Comparison of ENCODE assay signal across 9 cellular contexts in the genomic region with DNA sequence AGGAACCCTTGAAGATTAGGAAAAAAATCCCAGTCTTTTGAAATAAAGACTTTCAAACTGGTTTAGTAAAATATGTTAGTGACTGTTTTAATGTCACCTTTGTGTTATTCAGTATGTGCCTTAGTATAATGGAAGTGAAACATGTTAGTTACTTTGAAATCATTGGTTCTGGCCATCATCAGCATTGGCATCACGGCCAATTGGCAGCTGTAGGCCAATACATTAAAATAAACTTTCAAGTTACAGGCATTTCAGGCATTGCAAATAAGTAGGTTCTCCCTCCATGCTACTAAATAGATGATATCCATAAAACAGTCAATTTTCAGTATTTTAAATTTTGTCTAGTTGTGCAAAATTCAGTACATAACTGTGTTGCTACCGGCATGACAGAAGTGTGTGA. TPM values are rescaled to one million over a fixed set of nuclear protein-coding genes. Genes with fewer than 3 reads are reported as not detected.
A peak's percentile ranks its signal among the peaks of the same experiment; 100 is the strongest.
DNase-seq lines count a peak whose midpoint lies in the region; FAIRE-seq and TF ChIP-seq lines count a peak whose summit lies in the region.
"Had no signal": no experiment of that assay in that cellular context is flagged by ENCODE, and none has a peak within 500 bp of the region (broad histone marks: within the 10 kb centered on the region; RNA-seq: fewer than 3 reads in every experiment).

No MANE protein-coding gene starts in this region.

- no peaks in the 10 kb centered on the region for H3K9me2 ChIP-seq in DOHH2 (replicated peaks; ENCODE audit: control insufficient read depth, low read length)

- BruUV-seq in endothelial cell of umbilical vein (replicated peaks; lab: Mats Ljungman, UMichigan) = TSS peak; percentile 2

- H3K27me3 Mint-ChIP-seq in progenitor cell of endocrine pancreas = no peaks in the 10 kb centered on the region

- POLR2A ChIA-PET in RWPE1 (lab: Yijun Ruan, JAX; ENCODE audit: low non-redundant PET) = interaction anchor here (0.7 kb wide), 1 partner anchor 277 kb away, joined by 3 read pairs; no protein-coding TSS in a partner anchor
- POLR2A ChIA-PET in endothelial cell of umbilical vein (lab: Charles Lee) = no interaction called here

- H3K4me3 ChIP-seq in DOHH2 (ENCODE audit: low read length) (peak overlapping the region; percentile 89), endothelial cell of umbilical vein (replicated peaks in 1 of 3; ENCODE audit: insufficient read depth in 1 of 3, low read depth in 1 of 3, low read length in 3 of 3) (peak overlapping the region in 2 of 3 experiments; percentile 60 to 88)

- DNase-seq in RWPE1 (ENCODE audit: low spot score) (no peak), endothelial cell of umbilical vein (ENCODE audit: low read depth, low spot score) (no peak), progenitor cell of endocrine pancreas (ENCODE audit: low spot score, unreplicated experiment) (no peak), NCI-H345 (lab: John Stamatoyannopoulos, UW) (no peak), GM19238 (ENCODE audit: insufficient read length, low spot score) (no peak), GM19240 (ENCODE audit: insufficient read length, low spot score) (no peak), activated gamma-delta T cell treated with Interleukin-2 at 50 U/mL for 16 hours (no peak)

- peak overlapping the region; percentile 87 for H3K4me2 ChIP-seq in DOHH2 (ENCODE audit: low read length)
- peak overlapping the region; percentile 93 for H3K4me2 ChIP-seq in endothelial cell of umbilical vein (ENCODE audit: insufficient read depth, low read length)

- peak overlapping the region; percentile 91 for H3K4me3 Mint-ChIP-seq in progenitor cell of endocrine pancreas (ENCODE audit: low read depth)

- H3K79me2 ChIP-seq in DOHH2 (ENCODE audit: control insufficient read depth, low read length) (peaks cover 70% of the 10 kb centered on the region), endothelial cell of umbilical vein (ENCODE audit: control insufficient read depth, insufficient read depth, low read length) (peaks cover 71% of the 10 kb centered on the region)

- CTCF ChIA-PET in RWPE1 (lab: Yijun Ruan, JAX) (no interaction called here), endothelial cell of umbilical vein (lab: Charles Lee) (interaction anchor here (1.6 to 3.1 kb wide), 2 partner anchors 67 to 164 kb away, joined by 4 to 8 read pairs; no protein-coding TSS in a partner anchor)

- no peak overlapping the region for H3K27ac ChIP-seq in DOHH2 (ENCODE audit: low read depth, low read length)
- peak overlapping the region; percentile 97 for H3K27ac ChIP-seq in RWPE1
- H3K27ac ChIP-seq in endothelial cell of umbilical vein (ENCODE audit: insufficient read depth, low read depth, low read length) = peak overlapping the region; percentile 84

- H4K20me1 ChIP-seq in DOHH2 (ENCODE audit: control insufficient read depth, insufficient read depth, low read depth, low read length) = peaks cover 9% of the 10 kb centered on the region; the same call in 1 of the 2 replicates
- H4K20me1 ChIP-seq in endothelial cell of umbilical vein (replicated peaks; ENCODE audit: control insufficient read depth, extremely low read depth, insufficient read depth, low read length) = no peaks in the 10 kb centered on the region

- H3K36me3 ChIP-seq in DOHH2 (ENCODE audit: control insufficient read depth, low read length) (peaks cover 37% of the 10 kb centered on the region), endothelial cell of umbilical vein (ENCODE audit: control insufficient read depth in 2 of 2, extremely low read depth in 1 of 2, insufficient read depth in 2 of 2, low read length in 2 of 2) (no peaks in the 10 kb centered on the region)

- intact Hi-C loops in endothelial cell of umbilical vein (cut with micrococcal nuclease) = no loop called here

- H2AFZ ChIP-seq in endothelial cell of umbilical vein (ENCODE audit: low read depth, low read length) = peak overlapping the region; percentile 80

- peak overlapping the region; percentile 70 for H3K9ac ChIP-seq in endothelial cell of umbilical vein (replicated peaks; ENCODE audit: extremely low read depth, insufficient read depth, low read length)

- dilution Hi-C loops in endothelial cell of umbilical vein (cut with MboI; ENCODE audit: extremely low pct_ligation_motif_present, low sequenced_read_pairs) = no loop called here

- H3K9me1 ChIP-seq in endothelial cell of umbilical vein (replicated peaks; ENCODE audit: control insufficient read depth, extremely low read depth, insufficient read depth, low read length) = no peaks in the 10 kb centered on the region

- TF ChIP-seq CTCF in DOHH2 (IDR thresholded peaks at IDR 0.05; ENCODE audit: low read depth, low read length, poor library complexity, severe bottlenecking) (no peak), RWPE1 (conservative IDR thresholded peaks at IDR 0.05; ENCODE audit: low read depth) (no peak), endothelial cell of umbilical vein (IDR thresholded peaks at IDR 0.05; ENCODE audit: extremely low read depth in 1 of 2, insufficient read depth in 1 of 2, low read depth in 1 of 2, low read length in 2 of 2) (no peak), progenitor cell of endocrine pancreas (IDR thresholded peaks at IDR 0.05; ENCODE audit: unreplicated experiment) (no peak)

- H3F3A ChIP-seq in DOHH2 (ENCODE audit: control insufficient read depth, insufficient read depth) = peaks cover 19% of the 10 kb centered on the region

- TF ChIP-seq POLR2A in endothelial cell of umbilical vein (IDR thresholded peaks at IDR 0.05; ENCODE audit: low read depth, low read length) = no peak

- H3K4me1 ChIP-seq in DOHH2 (ENCODE audit: control insufficient read depth, low read length) (peaks cover 37% of the 10 kb centered on the region), endothelial cell of umbilical vein (ENCODE audit: control insufficient read depth, extremely low read depth, insufficient read depth, low read length) (peaks cover 47% of the 10 kb centered on the region)

- H3K4me1 Mint-ChIP-seq in progenitor cell of endocrine pancreas (ENCODE audit: low read depth) = peaks cover 28% of the 10 kb centered on the region

- H3K36me3 Mint-ChIP-seq in progenitor cell of endocrine pancreas (ENCODE audit: insufficient read depth) = no peaks in the 10 kb centered on the region

- H3K27ac Mint-ChIP-seq in progenitor cell of endocrine pancreas = no peak overlapping the region

- H3K9me3 ChIP-seq in DOHH2 (ENCODE audit: control insufficient read depth, insufficient read depth, low read length) (no peaks in the 10 kb centered on the region), endothelial cell of umbilical vein (replicated peaks; ENCODE audit: control insufficient read depth, insufficient read depth, low read length) (no peaks in the 10 kb centered on the region)

- H3K27me3 ChIP-seq in DOHH2 (ENCODE audit: control insufficient read depth, low read length) (no peaks in the 10 kb centered on the region), endothelial cell of umbilical vein (ENCODE audit: control insufficient read depth in 2 of 2, insufficient read depth in 2 of 2, low read length in 2 of 2) (no peaks in the 10 kb centered on the region)

- no peak for FAIRE-seq in endothelial cell of umbilical vein (lab: Jason Lieb, UNC)
- FAIRE-seq: frontal cortex had no signal

- no peaks in the 10 kb centered on the region for H3K9me3 Mint-ChIP-seq in progenitor cell of endocrine pancreas (ENCODE audit: low read depth)

TF ChIP-seq in endothelial cell of umbilical vein, 7 proteins besides CTCF, POLR2A, EP300 and RAD21:
- TF ChIP-seq MYC (IDR thresholded peaks at IDR 0.05; ENCODE audit: low read depth, low read length) (no peak), EZH2 (IDR thresholded peaks at IDR 0.05; ENCODE audit: borderline replicate concordance, low read depth, low read length, severe bottlenecking) (no peak), MAX (IDR thresholded peaks at IDR 0.05; ENCODE audit: insufficient read depth, insufficient read length) (no peak), JUN (IDR thresholded peaks at IDR 0.05; ENCODE audit: borderline replicate concordance, insufficient read depth, insufficient read length, low read depth) (no peak)

RNA-seq across cellular contexts. Expression of gene MIER1, which starts 4.5 kb away (rescaled TPM):
- total RNA-seq in endothelial cell of umbilical vein = 36.8 and 38.5 TPM in 2 replicates
- polyA plus RNA-seq in endothelial cell of umbilical vein = 5.5 and 7.3 TPM in 2 replicates
- 8.9 and 10.0 TPM in 2 replicates for polyA plus RNA-seq in endothelial cell of umbilical vein (2011; cell fraction: cytosol; rRNA removed)
- polyA plus RNA-seq in endothelial cell of umbilical vein (2011; cell fraction: nucleus; rRNA removed) = 15.3 and 21.9 TPM in 2 replicates
- polyA plus RNA-seq in endothelial cell of umbilical vein (2012) = 19.8 and 25.9 TPM in 2 replicates
- polyA minus RNA-seq in endothelial cell of umbilical vein = 23.9 and 24.9 TPM in 2 replicates
- polyA minus RNA-seq in endothelial cell of umbilical vein (2011; cell fraction: cytosol; rRNA and poly(A)+ RNA removed) = 23.9 TPM
- 64.4 and 88.3 TPM in 2 replicates for polyA minus RNA-seq in endothelial cell of umbilical vein (2011; cell fraction: nucleus; rRNA and poly(A)+ RNA removed)
- total RNA-seq in progenitor cell of endocrine pancreas = 31.8 and 32.5 TPM in 2 replicates

RNA-seq across cellular contexts. Expression of gene DNAI4, which starts 4.6 kb away (rescaled TPM):
- total RNA-seq in endothelial cell of umbilical vein = 3.3 and 4.8 TPM in 2 replicates
- 0.46 and 0.51 TPM in 2 replicates for polyA plus RNA-seq in endothelial cell of umbilical vein
- 0.71 and 0.86 TPM in 2 replicates for polyA plus RNA-seq in endothelial cell of umbilical vein (2011; cell fraction: cytosol; rRNA removed)
- polyA plus RNA-seq in endothelial cell of umbilical vein (2011; cell fraction: nucleus; rRNA removed) = 0.62 and 1.7 TPM in 2 replicates
- polyA plus RNA-seq in endothelial cell of umbilical vein (2012) = 0.38 and 5.2 TPM in 2 replicates
- 0.73 and 0.85 TPM in 2 replicates for polyA minus RNA-seq in endothelial cell of umbilical vein
- polyA minus RNA-seq in endothelial cell of umbilical vein (2011; cell fraction: cytosol; rRNA and poly(A)+ RNA removed) = not detected
- polyA minus RNA-seq in endothelial cell of umbilical vein (2011; cell fraction: nucleus; rRNA and poly(A)+ RNA removed) = 1.4 and 1.7 TPM in 2 replicates
- total RNA-seq in progenitor cell of endocrine pancreas = 11.7 and 14.3 TPM in 2 replicates
